ENCODE assay signal across 29 cellular contexts in genomic region chr1:59689741-59690140, GRCh38.
DNase-seq lines count a peak whose midpoint lies in the region; ATAC-seq, FAIRE-seq and TF ChIP-seq lines count a peak whose summit lies in the region.
"Had no signal": no experiment of that assay in that cellular context is flagged by ENCODE, and none has a peak within 500 bp of the region (broad histone marks: within the 10 kb centered on the region; RNA-seq: fewer than 3 reads in every experiment).

No MANE protein-coding gene starts in this region.

- peaks cover 17% of the 10 kb centered on the region for H3K4me1 ChIP-seq in left ventricle myocardium inferior
- H3K4me1 ChIP-seq in prostate gland (replicated peaks) = no peaks in the 10 kb centered on the region
- H3K4me1 ChIP-seq: foreskin keratinocyte had no signal

- intact Hi-C loops in left ventricle myocardium inferior (cut with micrococcal nuclease) (loop anchor here (10.0 kb wide), 1 partner anchor 905 kb away; the partner anchor contains the start of gene JUN), left cardiac atrium (cut with DNase I) (no loop called here), prostate gland (cut with DNase I) (loop anchor here (5.0 to 10.0 kb wide), 4 partner anchors 92 to 545 kb away; no protein-coding TSS in a partner anchor)

- DNase-seq in DMS 273 (lab: John Stamatoyannopoulos, UW; ENCODE audit: unreplicated experiment) (peak; percentile 23), DMS 273 treated with DMSO at 0.1 percent for 48 hours (lab: John Stamatoyannopoulos, UW) (no peak), left ventricle myocardium inferior (no peak), left cardiac atrium (no peak), prostate gland (ENCODE audit: low spot score) (no peak), Ammon's horn (ENCODE audit: low spot score) (no peak), H54 (ENCODE audit: insufficient read length, low spot score) (no peak)
- DNase-seq: activated CD4-positive, alpha-beta T cell treated with anti-CD3 and anti-CD28 coated beads, Interleukin-2, amount 10 ng/mL, durations not matched to agents 7 days and 5 days; activated gamma-delta T cell treated with Interleukin-2 at 50 U/mL for 16 hours; activated T-cell treated with anti-CD3 and anti-CD28 coated beads, Interleukin-2, amount 50 U/mL, for 4 hours; CD4-positive, CD25-positive, alpha-beta regulatory T cell; central memory CD4-positive, alpha-beta T cell; EL; endodermal cell; foreskin keratinocyte; heart right ventricle; Karpas-422; mesendoderm; naive B cell; NCI-H1694; NCI-H226; SHP77; stimulated activated CD4-positive, alpha-beta T cell treated with anti-CD3 and anti-CD28 coated beads, Interleukin-2, amount 100 ng/mL, for 24 hours had no signal

- no peak for TF ChIP-seq CTCF in left ventricle myocardium inferior (IDR thresholded peaks at IDR 0.05; ENCODE audit: borderline replicate concordance)
- no peak for TF ChIP-seq CTCF in prostate gland (IDR thresholded peaks at IDR 0.05)

- ATAC-seq in left cardiac atrium (no peak), GM18868 (IDR thresholded peaks at IDR 0.05; ENCODE audit: unreplicated experiment) (no peak)
- ATAC-seq: activated T-cell treated with anti-CD3 and anti-CD28 coated beads, Interleukin-2, amount 50 U/mL, for 4 hours; foreskin keratinocyte; GM12878; heart right ventricle; WTC11 had no signal

- TF ChIP-seq POLR2A in prostate gland (IDR thresholded peaks at IDR 0.05) (no peak), H54 (IDR thresholded peaks at IDR 0.05; ENCODE audit: low read depth, low read length) (no peak)

- H3K4me3 ChIP-seq in left ventricle myocardium inferior (no peak overlapping the region), prostate gland (no peak overlapping the region)
- H3K4me3 ChIP-seq: esophagus muscularis mucosa, GM12878, heart right ventricle had no signal

- H3K27ac ChIP-seq in left ventricle myocardium inferior (replicated peaks) (peak overlapping the region; percentile 12), prostate gland (peak overlapping the region; percentile 13 to 27)
- H3K27ac ChIP-seq: 22Rv1, foreskin keratinocyte had no signal

- WGBS in prostate gland = 65% methylated on average over 1 of the region's 1 CpG

- FAIRE-seq in H54 (lab: Jason Lieb, UNC) = no peak
- FAIRE-seq: astrocyte, GM12878 had no signal

- H3K27me3 ChIP-seq in left ventricle myocardium inferior (ENCODE audit: low read depth) (no peaks in the 10 kb centered on the region), prostate gland (replicated peaks; ENCODE audit: insufficient read depth) (no peaks in the 10 kb centered on the region)
- H3K27me3 ChIP-seq: esophagus muscularis mucosa, foreskin keratinocyte, heart right ventricle had no signal

- H3K36me3 ChIP-seq in left ventricle myocardium inferior (no peaks in the 10 kb centered on the region), prostate gland (no peaks in the 10 kb centered on the region)
- H3K36me3 ChIP-seq: esophagus muscularis mucosa, heart right ventricle had no signal

- H3K9me3 ChIP-seq in left ventricle myocardium inferior (replicated peaks) (no peaks in the 10 kb centered on the region), prostate gland (no peaks in the 10 kb centered on the region)
- H3K9me3 ChIP-seq: esophagus muscularis mucosa, heart right ventricle had no signal

Comparison
In these comparisons a context has a peak if more than half of its experiments do, and no peak if none do; other contexts are left out.
1. intact Hi-C loops: an anchor here in left ventricle myocardium inferior (10.0 kb wide) and prostate gland (5.0 to 10.0 kb wide); none called in left cardiac atrium.